In the genomic region with DNA sequence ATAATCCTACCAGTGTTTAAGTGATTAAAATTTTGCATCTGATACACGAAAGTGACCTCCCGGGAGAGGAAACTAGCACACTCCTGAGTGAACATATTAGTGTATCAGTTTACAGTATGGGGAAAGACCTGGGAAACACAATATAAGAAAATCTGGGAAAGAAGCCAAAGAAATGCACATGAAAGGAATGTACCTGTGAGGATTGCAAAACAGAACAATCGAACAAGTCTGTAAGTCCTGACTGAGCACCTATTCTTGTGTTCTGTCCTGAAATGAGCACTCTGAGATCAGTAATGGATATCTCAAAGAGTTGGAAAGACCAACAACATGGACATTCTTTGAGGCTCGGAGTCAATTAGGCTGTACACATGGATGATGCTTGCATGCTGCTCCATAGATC, we compare ENCODE assay signal across 22 cellular contexts.
A peak's percentile ranks its signal among the peaks of the same experiment; 100 is the strongest.
DNase-seq lines count a peak whose midpoint lies in the region; ATAC-seq and TF ChIP-seq lines count a peak whose summit lies in the region.
"Had no signal": no experiment of that assay in that cellular context is flagged by ENCODE, and none has a peak within 500 bp of the region (broad histone marks: within the 10 kb centered on the region; RNA-seq: fewer than 3 reads in every experiment).

No MANE protein-coding gene starts in this region.

- H3K4me1 ChIP-seq in mammary epithelial cell (ENCODE audit: insufficient read depth, low read length) (peaks cover 9% of the 10 kb centered on the region), adrenal gland (replicated peaks in 1 of 2) (no peaks in the 10 kb centered on the region)

- TF ChIP-seq CTCF in mammary epithelial cell (conservative IDR thresholded peaks at IDR 0.05 in 1 of 2, IDR thresholded peaks at IDR 0.05 in 1 of 2; ENCODE audit: extremely low read depth in 1 of 2, insufficient read depth in 1 of 2, low read depth in 1 of 2, low read length in 2 of 2) (no peak), adrenal gland (IDR thresholded peaks at IDR 0.05) (no peak)

- ATAC-seq in GM18867 (IDR thresholded peaks at IDR 0.05; ENCODE audit: unreplicated experiment): no peak

- no peaks in the 10 kb centered on the region for H4K20me1 ChIP-seq in mammary epithelial cell (ENCODE audit: insufficient read depth, low read length)

- H3K9me3 ChIP-seq in mammary epithelial cell (replicated peaks; ENCODE audit: insufficient read depth, low read length) (no peaks in the 10 kb centered on the region), adrenal gland (replicated peaks in 1 of 3) (no peaks in the 10 kb centered on the region)
- H3K9me3 ChIP-seq: MG63 had no signal

- no peaks in the 10 kb centered on the region for H3K27me3 ChIP-seq in mammary epithelial cell (ENCODE audit: insufficient read depth, low read length)
- no peaks in the 10 kb centered on the region for H3K27me3 ChIP-seq in adrenal gland
- H3K27me3 ChIP-seq: MG63 had no signal

- H2AFZ ChIP-seq in mammary epithelial cell (ENCODE audit: low read depth, low read length): no peak overlapping the region

- peak overlapping the region; percentile 4 for H3K4me2 ChIP-seq in mammary epithelial cell (ENCODE audit: insufficient read depth, low read depth, low read length)

- no peaks in the 10 kb centered on the region for H3K36me3 ChIP-seq in mammary epithelial cell (ENCODE audit: insufficient read depth, low read length)
- no peaks in the 10 kb centered on the region for H3K36me3 ChIP-seq in adrenal gland (replicated peaks in 1 of 2)
- H3K36me3 ChIP-seq: MG63 had no signal

- BruUV-seq in mammary epithelial cell (replicated peaks; lab: Mats Ljungman, UMichigan): no TSS peak

- 15% methylated on average over 4 of the region's 4 CpGs for WGBS in mammary epithelial cell (ENCODE audit: low coverage, missing lambda C conversion rate)
- WGBS in adrenal gland, 4 donors: 60 to 80% (median 68%) methylated on average over 4 of the region's 4 CpGs

- H3K4me3 ChIP-seq in mammary epithelial cell (replicated peaks in 1 of 3; ENCODE audit: insufficient read depth in 1 of 3, low read depth in 2 of 3, low read length in 3 of 3) (no peak overlapping the region), adrenal gland (no peak overlapping the region)
- H3K4me3 ChIP-seq: MG63, SK-N-MC had no signal

- TF ChIP-seq POLR2A in adrenal gland (IDR thresholded peaks at IDR 0.05): no peak

- intact Hi-C loops in mammary epithelial cell (cut with micrococcal nuclease): loop anchor here (5.0 kb wide), 1 partner anchor 49 kb away; no protein-coding TSS in a partner anchor
- intact Hi-C loops in adrenal gland (cut with DNase I): no loop called here

- dilution Hi-C loops in mammary epithelial cell (cut with HindIII; ENCODE audit: low sequenced_read_pairs): no loop called here

- CTCF ChIA-PET in mammary epithelial cell (lab: Charles Lee; ENCODE audit: low non-redundant PET): no interaction called here

- H3K27ac ChIP-seq in mammary epithelial cell (ENCODE audit: insufficient read depth, low read depth, low read length) (no peak overlapping the region), adrenal gland (no peak overlapping the region)
- H3K27ac ChIP-seq: C4-2B, SK-N-MC had no signal

- H3K79me2 ChIP-seq in mammary epithelial cell (ENCODE audit: insufficient read depth, low read length): no peaks in the 10 kb centered on the region

- in situ Hi-C loops in mammary epithelial cell (cut with MboI; ENCODE audit: low sequenced_read_pairs in 2 of 2): no loop called here

- DNase-seq in NCI-H345 (lab: John Stamatoyannopoulos, UW) (peak; percentile 1), NCI-H345 treated with DMSO at 0.1 percent for 48 hours (lab: John Stamatoyannopoulos, UW; ENCODE audit: unreplicated experiment) (no peak), NCI-H69 (lab: John Stamatoyannopoulos, UW) (peak; percentile 51), mammary epithelial cell (peak; percentile 86), renal cortical epithelial cell (ENCODE audit: low read depth) (peak; percentile 83), adrenal gland (no peak)
- DNase-seq: Calu3; CD8-positive, alpha-beta memory T cell; DMS153; EL; GF-D8; Karpas-422; MG63; NCI-H1092; NCI-H146; NCI-H2081; NCI-H774; SHP77 treated with DMSO at 0.1 percent for 48 hours; SW 1271 had no signal

- no peak overlapping the region for H3K9ac ChIP-seq in mammary epithelial cell (ENCODE audit: insufficient read depth, low read length)

Comparison
In these comparisons a context has a peak if more than half of its experiments do, and no peak if none do; other contexts are left out.
1. DNase-seq: peak in NCI-H345 (single experiment), NCI-H69 (single experiment), mammary epithelial cell (single experiment) and renal cortical epithelial cell (single experiment); none in NCI-H345 treated with DMSO at 0.1 percent for 48 hours (single experiment) and adrenal gland (0 of 7).